7 cellular contexts compared by ENCODE assay signal in the genomic region with DNA sequence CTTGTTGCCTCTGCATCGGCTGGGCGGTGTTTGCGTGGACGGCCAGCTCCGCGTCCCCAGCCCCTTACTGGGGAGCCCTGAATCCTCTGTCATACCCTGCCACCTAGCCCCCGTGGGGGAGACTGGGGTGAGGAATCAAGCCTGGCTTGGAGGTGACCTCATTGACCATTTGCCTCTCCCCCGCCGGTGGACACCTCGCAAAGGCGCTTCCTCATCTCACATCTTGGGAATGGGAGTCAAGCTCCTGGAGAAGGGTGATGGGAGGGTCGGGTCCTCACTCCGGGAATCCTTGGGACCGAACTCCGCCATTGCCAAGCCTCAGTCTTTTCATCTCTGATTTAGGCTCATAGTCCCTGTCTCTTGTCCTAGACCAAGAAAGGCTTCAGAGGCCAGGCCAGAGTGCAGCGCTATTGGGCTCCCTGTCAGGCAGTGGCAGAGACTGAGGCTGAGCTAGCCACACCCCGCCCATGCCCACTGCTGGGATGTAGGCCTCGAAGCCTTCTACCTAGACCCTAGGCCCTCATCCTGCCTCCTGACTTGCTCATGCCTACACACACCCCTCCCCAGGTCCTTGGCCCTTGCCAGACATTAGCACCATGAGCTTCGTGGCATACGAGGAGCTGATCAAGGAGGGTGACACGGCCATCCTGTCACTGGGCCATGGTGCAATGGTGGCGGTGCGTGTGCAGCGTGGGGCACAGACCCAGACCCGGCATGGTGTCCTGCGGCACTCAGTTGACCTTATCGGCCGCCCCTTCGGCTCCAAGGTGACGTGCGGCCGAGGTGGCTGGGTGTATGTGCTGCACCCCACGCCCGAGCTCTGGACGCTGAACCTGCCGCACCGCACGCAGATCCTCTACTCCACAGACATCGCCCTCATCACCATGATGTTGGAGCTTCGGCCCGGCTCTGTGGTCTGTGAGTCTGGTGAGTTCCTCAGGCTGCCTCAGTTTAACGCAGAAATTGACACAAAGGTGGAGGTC. TPM values are rescaled to one million over a fixed set of nuclear protein-coding genes. Genes with fewer than 3 reads are reported as not detected.
DNase-seq lines count a peak whose midpoint lies in the region; ATAC-seq lines count a peak whose summit lies in the region.

No MANE protein-coding gene starts in this region.

- H3K27me3 Mint-ChIP-seq in activated CD8-positive, alpha-beta T cell treated with anti-CD3 and anti-CD28 coated beads, Interleukin-2, amount 10 ng/mL, durations not matched to agents 7 days and 5 days (ENCODE audit: low read depth), result no peaks in the 10 kb centered on the region

- H3K4me1 ChIP-seq in iPS-18a (ENCODE audit: control insufficient read depth, low read depth, low read length) (peaks cover 4% of the 10 kb centered on the region), stomach smooth muscle (ENCODE audit: control insufficient read depth, insufficient read depth, low read length) (peaks cover 83% of the 10 kb centered on the region)

- H3K27me3 ChIP-seq in iPS-18a (ENCODE audit: control insufficient read depth, insufficient read depth, low read length) (peaks cover 11% of the 10 kb centered on the region), stomach smooth muscle (ENCODE audit: control insufficient read depth in 1 of 2, insufficient read depth in 2 of 2, low read length in 2 of 2) (no peaks in the 10 kb centered on the region)

- H3K27ac Mint-ChIP-seq in activated CD8-positive, alpha-beta T cell treated with anti-CD3 and anti-CD28 coated beads, Interleukin-2, amount 10 ng/mL, durations not matched to agents 7 days and 5 days, result peak overlapping the region; percentile 97

- H3K9ac ChIP-seq in iPS-18a (ENCODE audit: low read length) (peak overlapping the region; percentile 70), stomach smooth muscle (ENCODE audit: low read length in 2 of 2) (peak overlapping the region; percentile 82 to 94)

- POLR2A ChIA-PET in activated CD8-positive, alpha-beta T cell treated with anti-CD3 and anti-CD28 coated beads, Interleukin-2, amount 10 ng/mL, durations not matched to agents 7 days and 5 days (lab: Charles Lee), result interaction anchor here (0.6 to 4.1 kb wide), 5 partner anchors 15 to 100 kb away, joined by 3 to 16 read pairs (median 4); a partner anchor contains a TSS

- H3K36me3 ChIP-seq in iPS-18a (ENCODE audit: control insufficient read depth, low read depth, low read length), result peaks cover 3% of the 10 kb centered on the region
- peaks cover 5 to 7% of the 10 kb centered on the region in 2 donors for H3K36me3 ChIP-seq in stomach smooth muscle (ENCODE audit: control insufficient read depth in 2 of 2, insufficient read depth in 2 of 2, low read length in 2 of 2)

- peak overlapping the region; percentile 95 for H3K4me3 Mint-ChIP-seq in activated CD8-positive, alpha-beta T cell treated with anti-CD3 and anti-CD28 coated beads, Interleukin-2, amount 10 ng/mL, durations not matched to agents 7 days and 5 days

- peaks cover 3% of the 10 kb centered on the region for H3K36me3 Mint-ChIP-seq in activated CD8-positive, alpha-beta T cell treated with anti-CD3 and anti-CD28 coated beads, Interleukin-2, amount 10 ng/mL, durations not matched to agents 7 days and 5 days (ENCODE audit: low read depth)

- H3K4me3 ChIP-seq in iPS-18a (ENCODE audit: low read length) (peak overlapping the region; percentile 93), stomach smooth muscle (ENCODE audit: low read length in 2 of 2) (peak overlapping the region; percentile 90 to 98)

- CTCF ChIA-PET in activated CD8-positive, alpha-beta T cell treated with anti-CD3 and anti-CD28 coated beads, Interleukin-2, amount 10 ng/mL, durations not matched to agents 7 days and 5 days (lab: Charles Lee), result interaction anchor here (1.5 to 2.9 kb wide), 2 partner anchors 11 to 28 kb away, joined by 3 to 15 read pairs; no protein-coding TSS in a partner anchor

- no peaks in the 10 kb centered on the region for H3K9me3 Mint-ChIP-seq in activated CD8-positive, alpha-beta T cell treated with anti-CD3 and anti-CD28 coated beads, Interleukin-2, amount 10 ng/mL, durations not matched to agents 7 days and 5 days (ENCODE audit: insufficient read depth)

- ATAC-seq in HG03025 (IDR thresholded peaks at IDR 0.05; ENCODE audit: low FRiP score, unreplicated experiment), result peak; percentile 10
- ATAC-seq in activated CD8-positive, alpha-beta T cell treated with anti-CD3 and anti-CD28 coated beads, Interleukin-2, amount 10 ng/mL, durations not matched to agents 7 days and 5 days, result no peak

- H3K27ac ChIP-seq in iPS-18a (ENCODE audit: low read length), result no peak overlapping the region
- peak overlapping the region; percentile 84 for H3K27ac ChIP-seq in stomach smooth muscle (ENCODE audit: low read length)

- H3K9me3 ChIP-seq in iPS-18a (ENCODE audit: control insufficient read depth, low read depth, low read length) (no peaks in the 10 kb centered on the region), stomach smooth muscle (ENCODE audit: control insufficient read depth in 2 of 2, low read length in 2 of 2) (no peaks in the 10 kb centered on the region)

- DNase-seq in activated CD8-positive, alpha-beta T cell treated with anti-CD3 and anti-CD28 coated beads, Interleukin-2, amount 10 ng/mL, durations not matched to agents 7 days and 5 days, result no peak
- DNase-seq in 8988T (no peak), DMS79 treated with DMSO at 0.1 percent for 48 hours (lab: John Stamatoyannopoulos, UW) (no peak)
- DNase-seq in activated CD4-positive, alpha-beta T cell treated with anti-CD3 and anti-CD28 coated beads for 4 hours, result no peak

- H3K4me1 Mint-ChIP-seq in activated CD8-positive, alpha-beta T cell treated with anti-CD3 and anti-CD28 coated beads, Interleukin-2, amount 10 ng/mL, durations not matched to agents 7 days and 5 days (ENCODE audit: low read depth), result peaks cover 46% of the 10 kb centered on the region

RNA-seq across cellular contexts. Expression of a gene that starts 0.7 kb away (rescaled TPM):
- 1 to 10 TPM; 8.5 to 8.8 TPM for total RNA-seq in activated CD8-positive, alpha-beta T cell treated with anti-CD3 and anti-CD28 coated beads, Interleukin-2, amount 10 ng/mL, durations not matched to agents 7 days and 5 days

RNA-seq across cellular contexts. Expression of a gene that starts 7.0 kb away (rescaled TPM):
- 1 to 10 TPM; 2.2 to 2.7 TPM for total RNA-seq in activated CD8-positive, alpha-beta T cell treated with anti-CD3 and anti-CD28 coated beads, Interleukin-2, amount 10 ng/mL, durations not matched to agents 7 days and 5 days

RNA-seq across cellular contexts. Expression of a gene that starts 32.8 kb away (rescaled TPM):
- 10 to 100 TPM; 31.1 to 33.2 TPM for total RNA-seq in activated CD8-positive, alpha-beta T cell treated with anti-CD3 and anti-CD28 coated beads, Interleukin-2, amount 10 ng/mL, durations not matched to agents 7 days and 5 days

RNA-seq across cellular contexts. Expression of a gene that starts 33.1 kb away (rescaled TPM):
- total RNA-seq in activated CD8-positive, alpha-beta T cell treated with anti-CD3 and anti-CD28 coated beads, Interleukin-2, amount 10 ng/mL, durations not matched to agents 7 days and 5 days, result 10 to 100 TPM; 28.3 to 34.3 TPM
